Comparison of ENCODE assay signal across 21 cellular contexts in the genomic region with DNA sequence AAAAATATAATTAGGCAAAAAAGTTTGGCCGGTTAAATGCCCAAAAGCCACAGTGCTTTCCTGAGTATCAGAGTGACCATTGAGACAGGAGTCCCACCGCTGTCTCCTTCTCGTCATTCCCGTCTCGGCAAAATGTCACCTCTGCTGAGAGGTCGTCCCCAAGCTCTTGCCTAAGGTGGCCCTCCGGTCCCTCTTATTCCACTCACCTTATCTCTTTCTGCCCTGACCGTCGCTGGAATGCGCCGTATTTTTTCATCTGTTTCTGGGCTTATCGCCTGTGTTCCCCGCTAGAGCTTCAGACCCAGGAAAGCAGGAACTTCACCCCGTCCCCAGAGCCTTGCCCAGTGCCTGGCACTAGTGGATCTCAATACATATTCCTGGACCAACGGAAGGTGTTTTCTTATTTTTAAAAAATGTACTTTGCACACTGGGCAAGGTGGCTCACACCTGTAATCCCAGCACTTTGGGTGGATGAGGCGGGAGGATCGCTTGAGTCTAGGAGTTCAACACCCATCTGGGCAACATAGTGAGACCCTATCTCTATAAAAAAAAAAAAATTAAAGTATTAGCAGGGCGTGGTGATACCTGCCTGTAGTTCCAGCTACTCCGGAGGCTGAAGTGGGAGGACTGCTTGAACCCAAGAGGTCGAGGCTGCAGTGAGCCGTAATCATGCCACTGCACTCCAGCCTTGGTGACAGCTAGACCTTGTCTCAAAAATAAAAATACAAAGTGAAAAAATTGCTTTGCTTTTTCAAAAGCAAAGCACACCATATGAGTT.
DNase-seq lines count a peak whose midpoint lies in the region; ATAC-seq and TF ChIP-seq lines count a peak whose summit lies in the region.
"Had no signal": no experiment of that assay in that cellular context is flagged by ENCODE, and none has a peak within 500 bp of the region (broad histone marks: within the 10 kb centered on the region; RNA-seq: fewer than 3 reads in every experiment).

No MANE protein-coding gene starts in this region.

- no peak overlapping the region for H3K9ac ChIP-seq in skeletal muscle satellite cell (ENCODE audit: low read depth, low read length)

- TF ChIP-seq CTCF in Caco-2 (IDR thresholded peaks at IDR 0.05; ENCODE audit: insufficient read depth in 1 of 2, low read depth in 1 of 2, low read length in 1 of 2, severe bottlenecking in 1 of 2, unreplicated experiment in 1 of 2) (no peak), GM10266 (IDR thresholded peaks at IDR 0.05; ENCODE audit: control insufficient read depth, insufficient read depth, low read depth, missing control alignments) (no peak)

- no peaks in the 10 kb centered on the region for H3K36me3 ChIP-seq in Caco-2 (ENCODE audit: control insufficient read depth, insufficient read depth, low read length)
- no peaks in the 10 kb centered on the region for H3K36me3 ChIP-seq in skeletal muscle satellite cell (ENCODE audit: insufficient read depth, low read length)

- H3K27me3 ChIP-seq in Caco-2 (replicated peaks; ENCODE audit: control insufficient read depth, insufficient read depth, low read length) (no peaks in the 10 kb centered on the region), skeletal muscle satellite cell (ENCODE audit: control insufficient read depth, insufficient read depth, low read length) (no peaks in the 10 kb centered on the region)

- no peak for DNase-seq in activated naive CD4-positive, alpha-beta T cell treated with anti-CD3 and anti-CD28 coated beads, Interleukin-2, amount 50 U/mL, for 72 hours (ENCODE audit: low spot score in 2 of 2)
- DNase-seq in Caco-2 (peak; percentile 57 to 81), GM10266 (ENCODE audit: extremely low spot score) (no peak), NCI-H1694 (lab: John Stamatoyannopoulos, UW) (no peak)
- DNase-seq in effector memory CD8-positive, alpha-beta T cell: no peak
- DNase-seq in activated CD4-positive, alpha-beta memory T cell treated with anti-CD3 and anti-CD28 coated beads, Interleukin-2, amount 10 ng/mL, durations not matched to agents 7 days and 5 days: no peak
- DNase-seq: activated CD8-positive, alpha-beta memory T cell treated with anti-CD3 and anti-CD28 coated beads for 24 hours; activated naive CD8-positive, alpha-beta T cell treated with anti-CD3 and anti-CD28 coated beads for 36 hours; activated T-cell treated with anti-CD3 and anti-CD28 coated beads, Interleukin-2, amount 50 U/mL, for 24 hours; GF-D8; H9; naive B cell; NCI-H1417; NCI-H510A treated with DMSO at 0.1 percent for 48 hours; NK-92 treated with Interleukin-12 subunit alpha and Interleukin-12 subunit beta, amount 100 ng/mL, for 24 hours; stimulated activated CD4-positive, alpha-beta T cell treated with anti-CD3 and anti-CD28 coated beads, Interleukin-2, amount 100 ng/mL, for 24 hours; stimulated activated naive B cell treated with anti-CD40 and anti-IgM and Interleukin-4, amounts not matched to agents 10 μg/mL and 1 μg/mL and 100 μg/mL, for 72 hours had no signal

- peaks cover 39% of the 10 kb centered on the region for H3K4me1 Mint-ChIP-seq in activated naive CD4-positive, alpha-beta T cell treated with anti-CD3 and anti-CD28 coated beads, Interleukin-2, amount 50 U/mL, for 24 hours
- peaks cover 62% of the 10 kb centered on the region for H3K4me1 Mint-ChIP-seq in Caco-2 (ENCODE audit: low read depth, unreplicated experiment)
- peaks cover 54 to 55% of the 10 kb centered on the region in 2 donors for H3K4me1 Mint-ChIP-seq in effector memory CD8-positive, alpha-beta T cell (ENCODE audit: low read depth in 2 of 2)
- H3K4me1 Mint-ChIP-seq in activated CD4-positive, alpha-beta memory T cell treated with anti-CD3 and anti-CD28 coated beads, Interleukin-2, amount 10 ng/mL, durations not matched to agents 7 days and 5 days: peaks cover 69% of the 10 kb centered on the region

- no peak overlapping the region for H3K4me3 Mint-ChIP-seq in activated naive CD4-positive, alpha-beta T cell treated with anti-CD3 and anti-CD28 coated beads, Interleukin-2, amount 50 U/mL, for 24 hours
- no peak overlapping the region for H3K4me3 Mint-ChIP-seq in Caco-2 (ENCODE audit: unreplicated experiment)
- H3K4me3 Mint-ChIP-seq in effector memory CD8-positive, alpha-beta T cell: peak overlapping the region; percentile 11 to 61
- no peak overlapping the region for H3K4me3 Mint-ChIP-seq in activated CD4-positive, alpha-beta memory T cell treated with anti-CD3 and anti-CD28 coated beads, Interleukin-2, amount 10 ng/mL, durations not matched to agents 7 days and 5 days
- H3K4me3 Mint-ChIP-seq: brain; H9; stimulated activated naive B cell treated with anti-CD40 and anti-IgM and Interleukin-4, amounts not matched to agents 10 μg/mL and 1 μg/mL and 100 μg/mL, for 72 hours had no signal

- CTCF ChIA-PET in Caco-2 (lab: Charles Lee): interaction anchor here (0.5 to 1.0 kb wide), 4 partner anchors 71 to 293 kb away, joined by 3 to 9 read pairs (median 6); no protein-coding TSS in a partner anchor
- CTCF ChIA-PET in activated CD4-positive, alpha-beta memory T cell treated with anti-CD3 and anti-CD28 coated beads, Interleukin-2, amount 10 ng/mL, durations not matched to agents 7 days and 5 days (lab: Charles Lee): interaction anchor here (1.2 kb wide), 1 partner anchor 47 kb away, joined by 3 read pairs; no protein-coding TSS in a partner anchor

- POLR2A ChIA-PET in Caco-2 (lab: Charles Lee): no interaction called here
- POLR2A ChIA-PET in activated CD4-positive, alpha-beta memory T cell treated with anti-CD3 and anti-CD28 coated beads, Interleukin-2, amount 10 ng/mL, durations not matched to agents 7 days and 5 days (lab: Charles Lee): interaction anchor here (1.1 to 1.5 kb wide), 3 partner anchors 8 to 196 kb away, joined by 3 read pairs; no protein-coding TSS in a partner anchor

- no peaks in the 10 kb centered on the region for H3K9me3 ChIP-seq in Caco-2
- no peaks in the 10 kb centered on the region for H3K9me3 ChIP-seq in skeletal muscle satellite cell (replicated peaks; ENCODE audit: low read length)

- BruUV-seq in Caco-2 (replicated peaks; lab: Mats Ljungman, UMichigan): no TSS peak

- H3K4me1 ChIP-seq in Caco-2 (peaks cover 60% of the 10 kb centered on the region), skeletal muscle satellite cell (ENCODE audit: control insufficient read depth, insufficient read depth, low read length) (peaks cover 11% of the 10 kb centered on the region)

- no peak for ATAC-seq in activated naive CD4-positive, alpha-beta T cell treated with anti-CD3 and anti-CD28 coated beads, Interleukin-2, amount 50 U/mL, for 72 hours
- ATAC-seq in effector memory CD8-positive, alpha-beta T cell (replicated peaks): no peak
- ATAC-seq: stimulated activated naive B cell treated with anti-CD40 and anti-IgM and Interleukin-4, amounts not matched to agents 10 μg/mL and 1 μg/mL and 100 μg/mL, for 72 hours had no signal

- H3K27ac Mint-ChIP-seq in activated naive CD4-positive, alpha-beta T cell treated with anti-CD3 and anti-CD28 coated beads, Interleukin-2, amount 50 U/mL, for 24 hours: peak overlapping the region; percentile 88
- no peak overlapping the region for H3K27ac Mint-ChIP-seq in activated naive CD4-positive, alpha-beta T cell treated with anti-CD3 and anti-CD28 coated beads, Interleukin-2, amount 50 U/mL, for 72 hours
- no peak overlapping the region for H3K27ac Mint-ChIP-seq in Caco-2 (ENCODE audit: unreplicated experiment)
- H3K27ac Mint-ChIP-seq in effector memory CD8-positive, alpha-beta T cell: peak overlapping the region; percentile 70 to 94
- no peak overlapping the region for H3K27ac Mint-ChIP-seq in activated CD4-positive, alpha-beta memory T cell treated with anti-CD3 and anti-CD28 coated beads, Interleukin-2, amount 10 ng/mL, durations not matched to agents 7 days and 5 days
- H3K27ac Mint-ChIP-seq: naive B cell; stimulated activated naive B cell treated with anti-CD40 and anti-IgM and Interleukin-4, amounts not matched to agents 10 μg/mL and 1 μg/mL and 100 μg/mL, for 72 hours had no signal

- H3K36me3 Mint-ChIP-seq in activated naive CD4-positive, alpha-beta T cell treated with anti-CD3 and anti-CD28 coated beads, Interleukin-2, amount 50 U/mL, for 24 hours: no peaks in the 10 kb centered on the region
- no peaks in the 10 kb centered on the region for H3K36me3 Mint-ChIP-seq in activated naive CD4-positive, alpha-beta T cell treated with anti-CD3 and anti-CD28 coated beads, Interleukin-2, amount 50 U/mL, for 72 hours
- H3K36me3 Mint-ChIP-seq in Caco-2 (ENCODE audit: insufficient read depth, unreplicated experiment): no peaks in the 10 kb centered on the region
- H3K36me3 Mint-ChIP-seq in effector memory CD8-positive, alpha-beta T cell (ENCODE audit: insufficient read depth): peaks cover 9% of the 10 kb centered on the region
- no peaks in the 10 kb centered on the region for H3K36me3 Mint-ChIP-seq in activated CD4-positive, alpha-beta memory T cell treated with anti-CD3 and anti-CD28 coated beads, Interleukin-2, amount 10 ng/mL, durations not matched to agents 7 days and 5 days (ENCODE audit: low read depth)
- H3K36me3 Mint-ChIP-seq: activated naive CD8-positive, alpha-beta T cell treated with anti-CD3 and anti-CD28 coated beads for 36 hours; brain had no signal

- H3K4me2 ChIP-seq in skeletal muscle satellite cell (ENCODE audit: low read length): peak overlapping the region; percentile 12

- H3K4me3 ChIP-seq in Caco-2 (ENCODE audit: low read depth, low read length) (no peak overlapping the region), skeletal muscle satellite cell (ENCODE audit: low read length) (no peak overlapping the region)
- H3K4me3 ChIP-seq: skin epidermis had no signal

- no peaks in the 10 kb centered on the region for H3K9me3 Mint-ChIP-seq in activated naive CD4-positive, alpha-beta T cell treated with anti-CD3 and anti-CD28 coated beads, Interleukin-2, amount 50 U/mL, for 24 hours
- H3K9me3 Mint-ChIP-seq in activated naive CD4-positive, alpha-beta T cell treated with anti-CD3 and anti-CD28 coated beads, Interleukin-2, amount 50 U/mL, for 72 hours: peaks cover 0 to 5% of the 10 kb centered on the region in 2 donors
- no peaks in the 10 kb centered on the region for H3K9me3 Mint-ChIP-seq in Caco-2 (ENCODE audit: unreplicated experiment)
- no peaks in the 10 kb centered on the region for H3K9me3 Mint-ChIP-seq in effector memory CD8-positive, alpha-beta T cell
- no peaks in the 10 kb centered on the region for H3K9me3 Mint-ChIP-seq in activated CD4-positive, alpha-beta memory T cell treated with anti-CD3 and anti-CD28 coated beads, Interleukin-2, amount 10 ng/mL, durations not matched to agents 7 days and 5 days
- H3K9me3 Mint-ChIP-seq: activated naive CD8-positive, alpha-beta T cell treated with anti-CD3 and anti-CD28 coated beads for 36 hours; activated T-cell treated with anti-CD3 and anti-CD28 coated beads, Interleukin-2, amount 50 U/mL, for 24 hours; H9; stimulated activated naive B cell treated with anti-CD40 and anti-IgM and Interleukin-4, amounts not matched to agents 10 μg/mL and 1 μg/mL and 100 μg/mL, for 72 hours had no signal

- intact Hi-C loops in Caco-2 (cut with micrococcal nuclease; ENCODE audit: unreplicated experiment): loop anchor here (5.0 kb wide), 1 partner anchor 195 kb away; a partner anchor contains a TSS

- H3K27me3 Mint-ChIP-seq in activated naive CD4-positive, alpha-beta T cell treated with anti-CD3 and anti-CD28 coated beads, Interleukin-2, amount 50 U/mL, for 24 hours: no peaks in the 10 kb centered on the region
- H3K27me3 Mint-ChIP-seq in Caco-2 (ENCODE audit: insufficient read depth, unreplicated experiment): no peaks in the 10 kb centered on the region
- H3K27me3 Mint-ChIP-seq in effector memory CD8-positive, alpha-beta T cell: no peaks in the 10 kb centered on the region
- peaks cover 1% of the 10 kb centered on the region for H3K27me3 Mint-ChIP-seq in activated CD4-positive, alpha-beta memory T cell treated with anti-CD3 and anti-CD28 coated beads, Interleukin-2, amount 10 ng/mL, durations not matched to agents 7 days and 5 days
- H3K27me3 Mint-ChIP-seq: activated T-cell treated with anti-CD3 and anti-CD28 coated beads, Interleukin-2, amount 50 U/mL, for 24 hours had no signal

Comparison
In these comparisons a context has a peak if more than half of its experiments do, and no peak if none do; other contexts are left out.
1. H3K27ac Mint-ChIP-seq: peak in activated naive CD4-positive, alpha-beta T cell treated with anti-CD3 and anti-CD28 coated beads, Interleukin-2, amount 50 U/mL, for 24 hours (single experiment) and effector memory CD8-positive, alpha-beta T cell (2 of 2); none in activated naive CD4-positive, alpha-beta T cell treated with anti-CD3 and anti-CD28 coated beads, Interleukin-2, amount 50 U/mL, for 72 hours (0 of 2), Caco-2 (single experiment) and activated CD4-positive, alpha-beta memory T cell treated with anti-CD3 and anti-CD28 coated beads, Interleukin-2, amount 10 ng/mL, durations not matched to agents 7 days and 5 days (single experiment).
2. H3K4me3 Mint-ChIP-seq: peak in effector memory CD8-positive, alpha-beta T cell (2 of 2); none in activated naive CD4-positive, alpha-beta T cell treated with anti-CD3 and anti-CD28 coated beads, Interleukin-2, amount 50 U/mL, for 24 hours (single experiment), Caco-2 (single experiment) and activated CD4-positive, alpha-beta memory T cell treated with anti-CD3 and anti-CD28 coated beads, Interleukin-2, amount 10 ng/mL, durations not matched to agents 7 days and 5 days (single experiment).
3. DNase-seq: peak in Caco-2 (2 of 2); none in activated naive CD4-positive, alpha-beta T cell treated with anti-CD3 and anti-CD28 coated beads, Interleukin-2, amount 50 U/mL, for 72 hours (0 of 2), effector memory CD8-positive, alpha-beta T cell (0 of 3), GM10266 (single experiment), activated CD4-positive, alpha-beta memory T cell treated with anti-CD3 and anti-CD28 coated beads, Interleukin-2, amount 10 ng/mL, durations not matched to agents 7 days and 5 days (single experiment) and NCI-H1694 (single experiment).